1 cellular context compared by ENCODE assay signal in genomic region chr12:57454566-57455373, GRCh38.
TF ChIP-seq lines count a peak whose summit lies in the region.

INHBE (plus strand) TSS chr12:57455307; CDS start chr12:57455537, 230 bp downstream.

TF ChIP-seq in HEK293, 187 proteins besides CTCF, POLR2A, EP300 and RAD21 (continued from another document and continues in another):
- TF ChIP-seq ZNF398 (tag by site-specific recombination; IDR thresholded peaks at IDR 0.05) (peak; percentile 86), MYNN (tag by site-specific recombination; IDR thresholded peaks at IDR 0.05; ENCODE audit: borderline replicate concordance) (no peak), ZBTB26 (tag by site-specific recombination; optimal IDR thresholded peaks at IDR 0.05) (no peak), ZNF529 (tag by site-specific recombination; IDR thresholded peaks at IDR 0.05; ENCODE audit: insufficient replicate concordance) (no peak), ZNF2 (tag by site-specific recombination; IDR thresholded peaks at IDR 0.05) (no peak), ZNF292 (tag by site-specific recombination; IDR thresholded peaks at IDR 0.05; ENCODE audit: borderline replicate concordance, low read depth) (no peak), PATZ1 (tag by site-specific recombination; IDR thresholded peaks at IDR 0.05) (peak; percentile 100), KLF16 (tag by site-specific recombination; IDR thresholded peaks at IDR 0.05) (peak; percentile 61; the same call in 1 of the 2 replicates), ZNF785 (tag by site-specific recombination; IDR thresholded peaks at IDR 0.05) (peak; percentile 37; the same call in 1 of the 2 replicates), ZNF580 (tag by site-specific recombination; IDR thresholded peaks at IDR 0.05) (no peak), ZNF37A (tag by site-specific recombination; IDR thresholded peaks at IDR 0.05) (no peak), SP3 (tag by site-specific recombination; IDR thresholded peaks at IDR 0.05) (peak; percentile 76), ZSCAN16 (tag by site-specific recombination; IDR thresholded peaks at IDR 0.05) (no peak), ZNF311 (tag by site-specific recombination; IDR thresholded peaks at IDR 0.05; ENCODE audit: borderline replicate concordance) (no peak), ZNF548 (tag by site-specific recombination; IDR thresholded peaks at IDR 0.05) (no peak), ZBTB21 (tag by site-specific recombination; IDR thresholded peaks at IDR 0.05) (peak; percentile 72; the same call in 1 of the 2 replicates), ZFP41 (tag by site-specific recombination; IDR thresholded peaks at IDR 0.05; ENCODE audit: borderline replicate concordance) (no peak), MZF1 (tag by site-specific recombination; IDR thresholded peaks at IDR 0.05; ENCODE audit: borderline replicate concordance) (peak; percentile 53; the same call in 1 of the 2 replicates), GLI4 (tag by site-specific recombination; IDR thresholded peaks at IDR 0.05) (no peak), ZNF302 (tag by site-specific recombination; IDR thresholded peaks at IDR 0.05; ENCODE audit: low read depth) (no peak), OVOL3 (tag by site-specific recombination; IDR thresholded peaks at IDR 0.05) (no peak), KLF9 (tag by site-specific recombination; IDR thresholded peaks at IDR 0.05; ENCODE audit: low read depth) (peak; percentile 29; the same call in 1 of the 2 replicates), SP2 (tag by site-specific recombination; IDR thresholded peaks at IDR 0.05) (peak; percentile 62), ZNF138 (tag by site-specific recombination; IDR thresholded peaks at IDR 0.05; ENCODE audit: borderline replicate concordance) (no peak), GLI2 (tag by site-specific recombination; IDR thresholded peaks at IDR 0.05; ENCODE audit: borderline replicate concordance, low read depth) (no peak), ZSCAN18 (tag by site-specific recombination; IDR thresholded peaks at IDR 0.05) (0 out of 2 replicates have a peak, but pooled peaks have one; percentile 56), BCL11A (tag by site-specific recombination; IDR thresholded peaks at IDR 0.05; ENCODE audit: low read depth) (no peak), ZNF184 (tag by site-specific recombination; IDR thresholded peaks at IDR 0.05) (no peak), RBAK (tag by site-specific recombination; IDR thresholded peaks at IDR 0.05) (no peak), ZNF626 (tag by site-specific recombination; IDR thresholded peaks at IDR 0.05) (no peak), ZBTB1 (tag by site-specific recombination; IDR thresholded peaks at IDR 0.05) (no peak), ZNF169 (tag by site-specific recombination; IDR thresholded peaks at IDR 0.05) (no peak), ZNF426 (tag by site-specific recombination; IDR thresholded peaks at IDR 0.05) (no peak), GLIS1 (tag by site-specific recombination; IDR thresholded peaks at IDR 0.05) (peak; percentile 91), YY2 (tag by site-specific recombination; IDR thresholded peaks at IDR 0.05) (no peak), ZNF791 (tag by site-specific recombination; IDR thresholded peaks at IDR 0.05) (no peak), ZNF777 (tag by site-specific recombination; IDR thresholded peaks at IDR 0.05; ENCODE audit: borderline replicate concordance) (no peak), ZNF621 (tag by site-specific recombination; IDR thresholded peaks at IDR 0.05) (no peak), ZNF416 (tag by site-specific recombination; IDR thresholded peaks at IDR 0.05) (no peak), ZNF146 (tag by site-specific recombination; IDR thresholded peaks at IDR 0.05) (no peak), ELK4 (IDR thresholded peaks at IDR 0.05; ENCODE audit: borderline replicate concordance, low read depth, low read length) (no peak), ZNF366 (tag by site-specific recombination; conservative IDR thresholded peaks at IDR 0.05) (peak; percentile 82), ZBTB7A (tag by site-specific recombination; IDR thresholded peaks at IDR 0.05; ENCODE audit: low read depth) (no peak), ZNF19 (tag by site-specific recombination; IDR thresholded peaks at IDR 0.05; ENCODE audit: low read depth) (no peak), ZFHX2 (tag by site-specific recombination; conservative IDR thresholded peaks at IDR 0.05) (peak; percentile 62), ZNF530 (tag by site-specific recombination; IDR thresholded peaks at IDR 0.05; ENCODE audit: low read depth) (no peak), PRDM1 (tag by site-specific recombination; IDR thresholded peaks at IDR 0.05) (no peak), ZNF48 (tag by site-specific recombination; IDR thresholded peaks at IDR 0.05) (no peak), SCRT2 (tag by site-specific recombination; IDR thresholded peaks at IDR 0.05) (no peak)
- TF ChIP-seq, protein P1, sequence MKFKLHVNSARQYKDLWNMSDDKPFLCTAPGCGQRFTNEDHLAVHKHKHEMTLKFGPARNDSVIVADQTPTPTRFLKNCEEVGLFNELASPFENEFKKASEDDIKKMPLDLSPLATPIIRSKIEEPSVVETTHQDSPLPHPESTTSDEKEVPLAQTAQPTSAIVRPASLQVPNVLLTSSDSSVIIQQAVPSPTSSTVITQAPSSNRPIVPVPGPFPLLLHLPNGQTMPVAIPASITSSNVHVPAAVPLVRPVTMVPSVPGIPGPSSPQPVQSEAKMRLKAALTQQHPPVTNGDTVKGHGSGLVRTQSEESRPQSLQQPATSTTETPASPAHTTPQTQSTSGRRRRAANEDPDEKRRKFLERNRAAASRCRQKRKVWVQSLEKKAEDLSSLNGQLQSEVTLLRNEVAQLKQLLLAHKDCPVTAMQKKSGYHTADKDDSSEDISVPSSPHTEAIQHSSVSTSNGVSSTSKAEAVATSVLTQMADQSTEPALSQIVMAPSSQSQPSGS (tag by site-specific recombination; IDR thresholded peaks at IDR 0.05; ENCODE audit: low read depth): peak; percentile 54; the same call in 1 of the 2 replicates
- TF ChIP-seq, protein P2, sequence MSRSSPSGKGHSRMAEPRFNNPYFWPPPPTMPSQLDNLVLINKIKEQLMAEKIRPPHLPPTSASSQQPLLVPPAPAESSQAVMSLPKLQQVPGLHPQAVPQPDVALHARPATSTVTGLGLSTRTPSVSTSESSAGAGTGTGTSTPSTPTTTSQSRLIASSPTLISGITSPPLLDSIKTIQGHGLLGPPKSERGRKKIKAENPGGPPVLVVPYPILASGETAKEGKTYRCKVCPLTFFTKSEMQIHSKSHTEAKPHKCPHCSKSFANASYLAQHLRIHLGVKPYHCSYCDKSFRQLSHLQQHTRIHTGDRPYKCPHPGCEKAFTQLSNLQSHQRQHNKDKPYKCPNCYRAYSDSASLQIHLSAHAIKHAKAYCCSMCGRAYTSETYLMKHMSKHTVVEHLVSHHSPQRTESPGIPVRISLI (tag by site-specific recombination; IDR thresholded peaks at IDR 0.05): no peak
- TF ChIP-seq, protein P3, sequence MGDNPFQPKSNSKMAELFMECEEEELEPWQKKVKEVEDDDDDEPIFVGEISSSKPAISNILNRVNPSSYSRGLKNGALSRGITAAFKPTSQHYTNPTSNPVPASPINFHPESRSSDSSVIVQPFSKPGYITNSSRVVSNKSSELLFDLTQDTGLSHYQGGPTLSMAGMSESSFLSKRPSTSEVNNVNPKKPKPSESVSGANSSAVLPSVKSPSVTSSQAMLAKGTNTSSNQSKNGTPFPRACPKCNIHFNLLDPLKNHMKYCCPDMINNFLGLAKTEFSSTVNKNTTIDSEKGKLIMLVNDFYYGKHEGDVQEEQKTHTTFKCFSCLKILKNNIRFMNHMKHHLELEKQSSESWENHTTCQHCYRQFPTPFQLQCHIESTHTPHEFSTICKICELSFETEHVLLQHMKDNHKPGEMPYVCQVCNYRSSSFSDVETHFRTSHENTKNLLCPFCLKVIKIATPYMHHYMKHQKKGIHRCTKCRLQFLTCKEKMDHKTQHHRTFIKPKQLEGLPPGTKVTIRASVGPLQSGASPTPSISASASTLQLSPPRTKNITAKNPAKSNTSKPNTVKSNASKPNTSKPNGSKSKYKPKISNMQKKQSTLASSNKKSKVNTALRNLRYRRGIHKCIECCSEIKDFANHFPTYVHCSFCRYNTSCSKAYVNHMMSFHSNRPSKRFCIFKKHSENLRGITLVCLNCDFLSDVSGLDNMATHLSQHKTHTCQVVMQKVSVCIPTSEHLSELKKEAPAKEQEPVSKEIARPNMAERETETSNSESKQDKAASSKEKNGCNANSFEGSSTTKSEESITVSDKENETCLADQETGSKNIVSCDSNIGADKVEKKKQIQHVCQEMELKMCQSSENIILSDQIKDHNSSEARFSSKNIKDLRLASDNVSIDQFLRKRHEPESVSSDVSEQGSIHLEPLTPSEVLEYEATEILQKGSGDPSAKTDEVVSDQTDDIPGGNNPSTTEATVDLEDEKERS (tag by site-specific recombination; IDR thresholded peaks at IDR 0.05): no peak
- TF ChIP-seq, protein P4, sequence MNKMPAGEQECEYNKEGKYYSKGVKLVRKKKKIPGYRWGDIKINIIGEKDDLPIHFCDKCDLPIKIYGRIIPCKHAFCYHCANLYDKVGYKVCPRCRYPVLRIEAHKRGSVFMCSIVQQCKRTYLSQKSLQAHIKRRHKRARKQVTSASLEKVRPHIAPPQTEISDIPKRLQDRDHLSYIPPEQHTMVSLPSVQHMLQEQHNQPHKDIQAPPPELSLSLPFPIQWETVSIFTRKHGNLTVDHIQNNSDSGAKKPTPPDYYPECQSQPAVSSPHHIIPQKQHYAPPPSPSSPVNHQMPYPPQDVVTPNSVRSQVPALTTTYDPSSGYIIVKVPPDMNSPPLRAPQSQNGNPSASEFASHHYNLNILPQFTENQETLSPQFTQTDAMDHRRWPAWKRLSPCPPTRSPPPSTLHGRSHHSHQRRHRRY (tag by site-specific recombination; IDR thresholded peaks at IDR 0.05): no peak; the same call in 1 of the 2 replicates
- TF ChIP-seq, protein P5, sequence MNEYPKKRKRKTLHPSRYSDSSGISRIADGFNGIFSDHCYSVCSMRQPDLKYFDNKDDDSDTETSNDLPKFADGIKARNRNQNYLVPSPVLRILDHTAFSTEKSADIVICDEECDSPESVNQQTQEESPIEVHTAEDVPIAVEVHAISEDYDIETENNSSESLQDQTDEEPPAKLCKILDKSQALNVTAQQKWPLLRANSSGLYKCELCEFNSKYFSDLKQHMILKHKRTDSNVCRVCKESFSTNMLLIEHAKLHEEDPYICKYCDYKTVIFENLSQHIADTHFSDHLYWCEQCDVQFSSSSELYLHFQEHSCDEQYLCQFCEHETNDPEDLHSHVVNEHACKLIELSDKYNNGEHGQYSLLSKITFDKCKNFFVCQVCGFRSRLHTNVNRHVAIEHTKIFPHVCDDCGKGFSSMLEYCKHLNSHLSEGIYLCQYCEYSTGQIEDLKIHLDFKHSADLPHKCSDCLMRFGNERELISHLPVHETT (tag by site-specific recombination; IDR thresholded peaks at IDR 0.05): no peak
